In genomic region chr2:233457356-233457755, GRCh38 we compare ENCODE assay signal across 24 cellular contexts.
DNase-seq lines count a peak whose midpoint lies in the region; ATAC-seq and TF ChIP-seq lines count a peak whose summit lies in the region.
"Had no signal": no experiment of that assay in that cellular context is flagged by ENCODE, and none has a peak within 500 bp of the region (broad histone marks: within the 10 kb centered on the region; RNA-seq: fewer than 3 reads in every experiment).

No MANE protein-coding gene starts in this region.

- no peak overlapping the region for H3K4me3 Mint-ChIP-seq in activated naive CD4-positive, alpha-beta T cell treated with anti-CD3 and anti-CD28 coated beads, Interleukin-2, amount 10 ng/mL, durations not matched to agents 7 days and 5 days
- H3K4me3 Mint-ChIP-seq in GM23338 (no peak overlapping the region), endodermal cell (no peak overlapping the region)

- H3K36me3 Mint-ChIP-seq in activated naive CD4-positive, alpha-beta T cell treated with anti-CD3 and anti-CD28 coated beads, Interleukin-2, amount 10 ng/mL, durations not matched to agents 7 days and 5 days: peaks cover 66% of the 10 kb centered on the region
- H3K36me3 Mint-ChIP-seq in GM23338 (ENCODE audit: low read depth) (peaks cover 28% of the 10 kb centered on the region), endodermal cell (ENCODE audit: low read depth) (peaks cover 38% of the 10 kb centered on the region)

- no peak for ATAC-seq in GM23338
- ATAC-seq in esophagus mucosa: no peak
- ATAC-seq: gastrocnemius medialis, upper lobe of right lung had no signal

- intact Hi-C loops in spleen (cut with DNase I; ENCODE audit: low total_unique reads) (no loop called here), thyroid gland (cut with DNase I) (no loop called here)

- no peaks in the 10 kb centered on the region for H4K20me1 ChIP-seq in GM23338 (replicated peaks; ENCODE audit: insufficient read depth)

- H3K27me3 ChIP-seq in GM23338 (ENCODE audit: insufficient read depth) (no peaks in the 10 kb centered on the region), endodermal cell (ENCODE audit: control insufficient read depth, insufficient read depth, low read length, poor library complexity, severe bottlenecking) (no peaks in the 10 kb centered on the region), spleen (replicated peaks in 1 of 7) (no peaks in the 10 kb centered on the region), thyroid gland (no peaks in the 10 kb centered on the region)
- H3K27me3 ChIP-seq: gastrocnemius medialis, upper lobe of right lung had no signal

- no peaks in the 10 kb centered on the region for H3K9me3 Mint-ChIP-seq in activated naive CD4-positive, alpha-beta T cell treated with anti-CD3 and anti-CD28 coated beads, Interleukin-2, amount 10 ng/mL, durations not matched to agents 7 days and 5 days
- H3K9me3 Mint-ChIP-seq in GM23338 (no peaks in the 10 kb centered on the region; the same call in 2 of the 3 replicates), endodermal cell (no peaks in the 10 kb centered on the region)

- H3K79me2 ChIP-seq in GM23338 (replicated peaks; ENCODE audit: insufficient read depth): no peaks in the 10 kb centered on the region

- no peaks in the 10 kb centered on the region for H3F3A ChIP-seq in GM23338 (replicated peaks; ENCODE audit: low read depth)

- DNase-seq in activated naive CD4-positive, alpha-beta T cell treated with anti-CD3 and anti-CD28 coated beads, Interleukin-2, amount 10 ng/mL, durations not matched to agents 7 days and 5 days: no peak
- no peak for DNase-seq in activated naive CD4-positive, alpha-beta T cell treated with Interleukin-2 at 50 U/mL for 16 hours
- DNase-seq in GM23338 (ENCODE audit: low spot score) (no peak), endodermal cell (no peak), spleen (peak; percentile 19), thyroid gland (no peak), epidermal melanocyte (ENCODE audit: insufficient read length, low spot score) (no peak)
- DNase-seq: activated CD4-positive, CD25-positive, alpha-beta regulatory T cell treated with anti-CD3 and anti-CD28 coated beads, Interleukin-2, amount 50 U/mL, for 72 hours; amygdala; COR-L47; DND-41; gastrocnemius medialis; GOT3; islet precursor cell; KBM-7; MM.1S; NCI-H1417; NCI-H446; stimulated activated CD8-positive, alpha-beta memory T cell treated with anti-CD3 and anti-CD28 coated beads, Interleukin-4, amount 100 ng/mL, for 48 hours; substantia nigra; upper lobe of right lung had no signal

- H3K9me2 ChIP-seq in GM23338 (ENCODE audit: insufficient read depth): no peaks in the 10 kb centered on the region

- H2AFZ ChIP-seq in GM23338: no peak overlapping the region

- H3K4me1 Mint-ChIP-seq in activated naive CD4-positive, alpha-beta T cell treated with anti-CD3 and anti-CD28 coated beads, Interleukin-2, amount 10 ng/mL, durations not matched to agents 7 days and 5 days: no peaks in the 10 kb centered on the region
- H3K4me1 Mint-ChIP-seq in GM23338 (no peaks in the 10 kb centered on the region; the same call in 2 of the 3 replicates), endodermal cell (no peaks in the 10 kb centered on the region)

- 92 to 100% methylated on average over 3 to 5 of the region's 5 CpGs for WGBS in endodermal cell (ENCODE audit: insufficient coverage in 1 of 2, insufficient read length in 1 of 2), 2 experiments
- 93 to 97% (median 95%) methylated on average over 5 of the region's 5 CpGs for WGBS in spleen, 5 donors
- 94 to 98% methylated on average over 5 of the region's 5 CpGs for WGBS in thyroid gland, 2 donors

- no peak overlapping the region for H3K9ac ChIP-seq in endodermal cell (ENCODE audit: extremely low read depth, low read length, poor library complexity, severe bottlenecking)

- H3K4me3 ChIP-seq in GM23338 (no peak overlapping the region), endodermal cell (ENCODE audit: low read length) (no peak overlapping the region), spleen (no peak overlapping the region), thyroid gland (replicated peaks in 1 of 3) (no peak overlapping the region)
- H3K4me3 ChIP-seq: coronary artery, gastrocnemius medialis, prostate gland, upper lobe of right lung had no signal

- TF ChIP-seq POLR2A in spleen (IDR thresholded peaks at IDR 0.05): no peak
- TF ChIP-seq POLR2A in thyroid gland (IDR thresholded peaks at IDR 0.05): no peak

- TF ChIP-seq CTCF in GM23338 (conservative IDR thresholded peaks at IDR 0.05; ENCODE audit: low read depth in 2 of 2) (no peak), endodermal cell (conservative IDR thresholded peaks at IDR 0.05) (no peak), spleen (IDR thresholded peaks at IDR 0.05 in 8 of 11, conservative IDR thresholded peaks at IDR 0.05 in 3 of 11) (no peak), thyroid gland (IDR thresholded peaks at IDR 0.05) (no peak)

- CTCF ChIA-PET in activated naive CD4-positive, alpha-beta T cell treated with anti-CD3 and anti-CD28 coated beads, Interleukin-2, amount 10 ng/mL, durations not matched to agents 7 days and 5 days (lab: Charles Lee): interaction anchor here (0.9 kb wide), 1 partner anchor 14 kb away, joined by 3 read pairs; no protein-coding TSS in a partner anchor

- peaks cover 9% of the 10 kb centered on the region; the same call in 1 of the 2 replicates for H3K36me3 ChIP-seq in GM23338 (ENCODE audit: insufficient read depth)
- peaks cover 16% of the 10 kb centered on the region for H3K36me3 ChIP-seq in endodermal cell (ENCODE audit: control insufficient read depth, insufficient read depth, low read length)
- peaks cover 9 to 100% (median 100%) of the 10 kb centered on the region in 6 donors for H3K36me3 ChIP-seq in spleen
- peaks cover 59 to 68% of the 10 kb centered on the region in 2 donors for H3K36me3 ChIP-seq in thyroid gland

- no peaks in the 10 kb centered on the region for H3K9me3 ChIP-seq in endodermal cell (ENCODE audit: control insufficient read depth, low read length)
- no peaks in the 10 kb centered on the region for H3K9me3 ChIP-seq in spleen
- no peaks in the 10 kb centered on the region for H3K9me3 ChIP-seq in thyroid gland
- H3K9me3 ChIP-seq: gastrocnemius medialis, prostate gland, upper lobe of right lung had no signal

- peak overlapping the region; percentile 60 for H3K27ac Mint-ChIP-seq in activated naive CD4-positive, alpha-beta T cell treated with anti-CD3 and anti-CD28 coated beads, Interleukin-2, amount 10 ng/mL, durations not matched to agents 7 days and 5 days
- H3K27ac Mint-ChIP-seq in GM23338 (peak overlapping the region; percentile 76), endodermal cell (peak overlapping the region; percentile 72)

- no peaks in the 10 kb centered on the region for H3K27me3 Mint-ChIP-seq in activated naive CD4-positive, alpha-beta T cell treated with anti-CD3 and anti-CD28 coated beads, Interleukin-2, amount 10 ng/mL, durations not matched to agents 7 days and 5 days
- H3K27me3 Mint-ChIP-seq in GM23338 (ENCODE audit: insufficient read depth, low read depth, poor library complexity) (peaks cover 8% of the 10 kb centered on the region), endodermal cell (ENCODE audit: insufficient read depth) (no peaks in the 10 kb centered on the region)

- H3K4me1 ChIP-seq in GM23338 (ENCODE audit: insufficient read depth) (no peaks in the 10 kb centered on the region), endodermal cell (ENCODE audit: control insufficient read depth, insufficient read depth, low read length) (no peaks in the 10 kb centered on the region), spleen (no peaks in the 10 kb centered on the region), thyroid gland (no peaks in the 10 kb centered on the region)
- H3K4me1 ChIP-seq: upper lobe of right lung had no signal

- H3K27ac ChIP-seq in GM23338 (ENCODE audit: low read depth) (no peak overlapping the region), endodermal cell (ENCODE audit: low read depth, low read length) (no peak overlapping the region), spleen (no peak overlapping the region), thyroid gland (no peak overlapping the region)
- H3K27ac ChIP-seq: coronary artery, gastrocnemius medialis, prostate gland, upper lobe of right lung had no signal

- no peak overlapping the region for H3K4me2 ChIP-seq in GM23338

TF ChIP-seq in GM23338, 12 proteins besides CTCF, POLR2A, EP300 and RAD21 (continues in another document):
- TF ChIP-seq STAT1 (IDR thresholded peaks at IDR 0.05; ENCODE audit: unreplicated experiment): no peak
